ENCODE assay signal across 24 cellular contexts in genomic region chr10:86850481-86850880, GRCh38.
A peak's percentile ranks its signal among the peaks of the same experiment; 100 is the strongest.
DNase-seq lines count a peak whose midpoint lies in the region; ATAC-seq, FAIRE-seq and TF ChIP-seq lines count a peak whose summit lies in the region.
"Had no signal": no experiment of that assay in that cellular context is flagged by ENCODE, and none has a peak within 500 bp of the region (broad histone marks: within the 10 kb centered on the region; RNA-seq: fewer than 3 reads in every experiment).

No MANE protein-coding gene starts in this region.

- H2AK9ac ChIP-seq in IMR-90 (replicated peaks; ENCODE audit: low read depth, low read length, poor library complexity) = no peak overlapping the region

- 0 out of 2 replicates have a peak overlapping the region, but pooled peaks have one; percentile 11 for H3K23ac ChIP-seq in IMR-90 (ENCODE audit: low read depth, low read length)
- H3K23ac ChIP-seq in mesendoderm (ENCODE audit: low read length) = no peak overlapping the region

- H3K36me3 Mint-ChIP-seq in WTC11 = peaks cover 12% of the 10 kb centered on the region
- H3K36me3 Mint-ChIP-seq: CD14-positive monocyte had no signal

- H3K79me2 ChIP-seq in HepG2 (ENCODE audit: insufficient read depth, low read length) = no peaks in the 10 kb centered on the region
- H3K79me2 ChIP-seq in mesendoderm (ENCODE audit: control insufficient read depth, insufficient read depth, low read length) = peaks cover 15% of the 10 kb centered on the region

- H3K4me3 Mint-ChIP-seq in WTC11 = no peak overlapping the region
- H3K4me3 Mint-ChIP-seq: B cell; CD14-positive monocyte; CD4-positive, alpha-beta T cell; CD8-positive, alpha-beta memory T cell had no signal

- H3K27ac ChIP-seq in HepG2 (ENCODE audit: extremely low read length, insufficient read depth, low read length) (no peak overlapping the region), right lobe of liver (no peak overlapping the region), IMR-90 (ENCODE audit: insufficient read depth, low read length) (no peak overlapping the region), mesendoderm (ENCODE audit: low read depth, low read length) (no peak overlapping the region)
- H3K27ac ChIP-seq: 22Rv1, BLaER1, GM23248 had no signal

- POLR2A ChIA-PET in HepG2 (lab: Yijun Ruan, JAX) (no interaction called here), IMR-90 (lab: Charles Lee; ENCODE audit: unreplicated experiment) (no interaction called here), WTC11 (lab: Charles Lee) (interaction anchor here (2.5 kb wide), 1 partner anchor 10 kb away, joined by 6 read pairs; no protein-coding TSS in a partner anchor)

- H2BK5ac ChIP-seq in IMR-90 (ENCODE audit: low read depth, low read length, poor library complexity, severe bottlenecking) = no peak overlapping the region
- no peak overlapping the region for H2BK5ac ChIP-seq in mesendoderm (ENCODE audit: low read length)

- H3K27me3 Mint-ChIP-seq in WTC11 (ENCODE audit: low read depth) = no peaks in the 10 kb centered on the region
- H3K27me3 Mint-ChIP-seq: B cell; CD4-positive, alpha-beta T cell; CD8-positive, alpha-beta memory T cell had no signal

- no peak overlapping the region for H3K9ac ChIP-seq in HepG2 (ENCODE audit: insufficient read depth, low read depth, low read length)
- no peak overlapping the region for H3K9ac ChIP-seq in IMR-90 (ENCODE audit: low read depth, low read length)
- no peak overlapping the region for H3K9ac ChIP-seq in mesendoderm (ENCODE audit: low read length)
- H3K9ac ChIP-seq: BLaER1, GM23248 had no signal

- H4K20me1 ChIP-seq in HepG2 (ENCODE audit: insufficient read depth, low read length) (no peaks in the 10 kb centered on the region), IMR-90 (ENCODE audit: insufficient read depth, low read length) (no peaks in the 10 kb centered on the region)
- H4K20me1 ChIP-seq: BLaER1 had no signal

- no peaks in the 10 kb centered on the region for H3K9me3 Mint-ChIP-seq in WTC11
- H3K9me3 Mint-ChIP-seq: CD4-positive, alpha-beta T cell had no signal

- no peak overlapping the region for H3K56ac ChIP-seq in IMR-90 (ENCODE audit: extremely low read depth, insufficient read depth, low read length)
- no peak overlapping the region for H3K56ac ChIP-seq in mesendoderm (ENCODE audit: low read length)

- H3K4me1 ChIP-seq in HepG2 (ENCODE audit: insufficient read depth, low read length) = no peaks in the 10 kb centered on the region
- H3K4me1 ChIP-seq in right lobe of liver = no peaks in the 10 kb centered on the region
- no peaks in the 10 kb centered on the region for H3K4me1 ChIP-seq in IMR-90 (ENCODE audit: control insufficient read depth, insufficient read depth, low read length)
- H3K4me1 ChIP-seq in mesendoderm (ENCODE audit: control insufficient read depth, low read depth, low read length) = peaks cover 5% of the 10 kb centered on the region
- H3K4me1 ChIP-seq: BLaER1 had no signal

- H3K79me1 ChIP-seq in IMR-90 (ENCODE audit: low read depth in 1 of 2, low read length in 2 of 2) (peaks cover 9 to 36% of the 10 kb centered on the region in 2 experiments; a peak in 3 of 4 replicates), mesendoderm (ENCODE audit: low read length) (peaks cover 11% of the 10 kb centered on the region)

- TF ChIP-seq EP300 in HepG2 (IDR thresholded peaks at IDR 0.05; ENCODE audit: low read depth in 2 of 2, low read length in 2 of 2) = no peak
- TF ChIP-seq EP300 in HepG2 (CRISPR knock-in tag; IDR thresholded peaks at IDR 0.05; ENCODE audit: borderline replicate concordance) = no peak

- H3K27ac Mint-ChIP-seq in WTC11 = peak overlapping the region; percentile 59; the same call in 1 of the 2 replicates
- H3K27ac Mint-ChIP-seq: B cell; CD4-positive, alpha-beta T cell; CD8-positive, alpha-beta memory T cell had no signal

- H3K18ac ChIP-seq in IMR-90 (ENCODE audit: low read depth, low read length) (no peak overlapping the region), mesendoderm (ENCODE audit: low read length) (peak overlapping the region; percentile 34)

- H2AFZ ChIP-seq in HepG2 (ENCODE audit: low read length) (no peak overlapping the region), IMR-90 (replicated peaks; ENCODE audit: low read length, poor library complexity) (no peak overlapping the region)
- H2AFZ ChIP-seq: GM23248 had no signal

- dilution Hi-C loops in IMR-90 (cut with HindIII; ENCODE audit: low sequenced_read_pairs, unreplicated experiment) = no loop called here

- CTCF ChIA-PET in HepG2 (lab: Yijun Ruan, JAX; ENCODE audit: low intra/inter-chr PET ratio, low total read pairs) = no interaction called here
- CTCF ChIA-PET in IMR-90 (lab: Yijun Ruan, JAX) = interaction anchor here (2.0 kb wide), 1 partner anchor 10 kb away, joined by 4 read pairs; no protein-coding TSS in a partner anchor
- CTCF ChIA-PET in WTC11 (lab: Charles Lee) = interaction anchor here (1.0 kb wide), 1 partner anchor 18 kb away, joined by 4 read pairs; no protein-coding TSS in a partner anchor

- H4K5ac ChIP-seq in IMR-90 (ENCODE audit: low read depth, low read length) (no peak overlapping the region), mesendoderm (ENCODE audit: low read length) (no peak overlapping the region)

- H3K9me3 ChIP-seq in HepG2 (ENCODE audit: low read length) (no peaks in the 10 kb centered on the region), right lobe of liver (no peaks in the 10 kb centered on the region), IMR-90 (ENCODE audit: control insufficient read depth, insufficient read depth, low read length) (no peaks in the 10 kb centered on the region)

- H3K4me3 ChIP-seq in HepG2 (replicated peaks in 1 of 3; ENCODE audit: insufficient read depth in 1 of 3, low read depth in 2 of 3, low read length in 3 of 3) (no peak overlapping the region), right lobe of liver (no peak overlapping the region), IMR-90 (ENCODE audit: insufficient read depth, low read depth, low read length) (no peak overlapping the region), mesendoderm (ENCODE audit: low read length) (no peak overlapping the region)
- H3K4me3 ChIP-seq: BLaER1, GM12878, GM23248 had no signal

- no peak overlapping the region for H4K8ac ChIP-seq in IMR-90 (ENCODE audit: low read depth in 2 of 2, low read length in 2 of 2)
- H4K8ac ChIP-seq in mesendoderm (ENCODE audit: low read depth, low read length) = no peak overlapping the region

- 92% methylated on average over 1 of the region's 1 CpG for WGBS in HepG2 (ENCODE audit: low lambda C conversion rate)
- 100% methylated on average over 1 of the region's 1 CpG for WGBS in right lobe of liver (ENCODE audit: insufficient coverage, low coverage, low lambda C conversion rate, missing lambda C conversion rate)
- WGBS in IMR-90 (ENCODE audit: extremely low coverage in 2 of 2, insufficient read length in 1 of 2), 2 experiments = no CpG with 5 or more reads among the region's 1 CpG
- WGBS in mesendoderm (ENCODE audit: extremely low coverage, insufficient coverage, low lambda C conversion rate) = no CpG with 5 or more reads among the region's 1 CpG

- TF ChIP-seq POLR2A in HepG2 (IDR thresholded peaks at IDR 0.05; ENCODE audit: insufficient read depth in 1 of 2, low read depth in 2 of 2, low read length in 2 of 2) = no peak
- no peak for TF ChIP-seq POLR2A in right lobe of liver (IDR thresholded peaks at IDR 0.05)
- no peak for TF ChIP-seq POLR2A in IMR-90 (IDR thresholded peaks at IDR 0.05; ENCODE audit: low read depth, low read length)

- H3K4me1 Mint-ChIP-seq in WTC11 = peaks cover 55% of the 10 kb centered on the region
- H3K4me1 Mint-ChIP-seq: B cell; CD14-positive monocyte; CD8-positive, alpha-beta memory T cell had no signal

- ATAC-seq in HepG2 = no peak
- ATAC-seq in right lobe of liver = no peak
- ATAC-seq in IMR-90 (ENCODE audit: low read depth) = no peak
- ATAC-seq in WTC11 = no peak
- no peak for ATAC-seq in GM18861 (IDR thresholded peaks at IDR 0.05; ENCODE audit: unreplicated experiment)
- no peak for ATAC-seq in left cardiac atrium
- no peak for ATAC-seq in GM19455 (IDR thresholded peaks at IDR 0.05; ENCODE audit: unreplicated experiment)

- no peak for FAIRE-seq in HepG2 (lab: Jason Lieb, UNC)
- FAIRE-seq: A204.1, D721Med, GM12878 had no signal

- H3K36me3 ChIP-seq in HepG2 (replicated peaks in 1 of 2; ENCODE audit: control insufficient read depth in 1 of 2, insufficient read depth in 2 of 2, low read length in 2 of 2) (peaks cover 4 to 21% of the 10 kb centered on the region in 2 experiments; a peak in 4 of 5 replicates), right lobe of liver (no peaks in the 10 kb centered on the region), IMR-90 (ENCODE audit: control insufficient read depth, insufficient read depth, low read length) (peaks cover under 1% of the 10 kb centered on the region; the same call in 1 of the 2 replicates), mesendoderm (ENCODE audit: control insufficient read depth, insufficient read depth, low read length) (no peaks in the 10 kb centered on the region)
- H3K36me3 ChIP-seq: BLaER1 had no signal

- no peak for DNase-seq in HepG2 (ENCODE audit: low spot score)
- DNase-seq in right lobe of liver = no peak
- DNase-seq in IMR-90 = no peak
- no peak for DNase-seq in WTC11 (ENCODE audit: low spot score)
- no peak for DNase-seq in mesendoderm
- no peak for DNase-seq in left cardiac atrium
- DNase-seq: CD4-positive, alpha-beta T cell; CD8-positive, alpha-beta memory T cell; DMS 273 treated with DMSO at 0.1 percent for 48 hours; DMS79; EL; GDM1; GM23248; H7; HCEC 1CT had no signal

- intact Hi-C loops in HepG2 (cut with micrococcal nuclease; ENCODE audit: unreplicated experiment) = no loop called here
- intact Hi-C loops in right lobe of liver (cut with DNase I) = no loop called here
- intact Hi-C loops in IMR-90 (cut with micrococcal nuclease) = no loop called here
- intact Hi-C loops in left cardiac atrium (cut with DNase I) = no loop called here

- no peak overlapping the region for H3K14ac ChIP-seq in IMR-90 (replicated peaks; ENCODE audit: low read depth, low read length)

- H3K27me3 ChIP-seq in HepG2 (ENCODE audit: control insufficient read depth in 1 of 2, insufficient read depth in 2 of 2, low read length in 2 of 2) (no peaks in the 10 kb centered on the region), right lobe of liver (no peaks in the 10 kb centered on the region), IMR-90 (ENCODE audit: control insufficient read depth, insufficient read depth, low read length) (no peaks in the 10 kb centered on the region), mesendoderm (ENCODE audit: insufficient read depth, low read length, poor library complexity) (no peaks in the 10 kb centered on the region)
- H3K27me3 ChIP-seq: BLaER1 had no signal

- H3K4me2 ChIP-seq in HepG2 (ENCODE audit: low read depth, low read length) (no peak overlapping the region), IMR-90 (ENCODE audit: low read depth, low read length) (no peak overlapping the region), mesendoderm (ENCODE audit: low read length) (no peak overlapping the region)
- H3K4me2 ChIP-seq: BLaER1 had no signal

- H2BK120ac ChIP-seq in IMR-90 (ENCODE audit: low read depth, low read length) (no peak overlapping the region), mesendoderm (ENCODE audit: low read depth, low read length) (no peak overlapping the region)

- peaks cover 6% of the 10 kb centered on the region for H3K9me1 ChIP-seq in IMR-90 (ENCODE audit: insufficient read depth, low read length)

- no peak overlapping the region for H2BK20ac ChIP-seq in IMR-90 (ENCODE audit: low read depth, low read length)

- BruUV-seq in HepG2 (replicated peaks; lab: Mats Ljungman, UMichigan) = no TSS peak
- BruUV-seq in IMR-90 (replicated peaks; lab: Mats Ljungman, UMichigan) = no TSS peak

- H2BK15ac ChIP-seq in IMR-90 (ENCODE audit: low read depth, low read length) = no peak overlapping the region
- no peak overlapping the region for H2BK15ac ChIP-seq in mesendoderm (replicated peaks; ENCODE audit: low read depth)

- in situ Hi-C loops in HepG2 (cut with HindIII; ENCODE audit: extremely low pct_ligation_motif_present, low pct_unique_long_range_greater_than_20kb) = no loop called here
- in situ Hi-C loops in IMR-90 (cut with MboI; ENCODE audit: low sequenced_read_pairs) = no loop called here

- TF ChIP-seq CTCF in HepG2 (CRISPR knock-in tag; IDR thresholded peaks at IDR 0.05) (no peak), right lobe of liver (IDR thresholded peaks at IDR 0.05) (no peak), IMR-90 (conservative IDR thresholded peaks at IDR 0.05; ENCODE audit: low read depth, low read length) (no peak), WTC11 (IDR thresholded peaks at IDR 0.05) (no peak)

- no peak overlapping the region for H4K91ac ChIP-seq in IMR-90 (ENCODE audit: insufficient read depth, low read depth, low read length)

- H3K4ac ChIP-seq in IMR-90 (ENCODE audit: low read depth, low read length) = no peak overlapping the region
- H3K4ac ChIP-seq in mesendoderm (ENCODE audit: low read depth, low read length) = no peak overlapping the region

- H2AK5ac ChIP-seq in IMR-90 (ENCODE audit: low read depth, low read length) (no peak overlapping the region), mesendoderm (ENCODE audit: low read length) (no peak overlapping the region)

- TF ChIP-seq RAD21 in HepG2 (CRISPR knock-in tag; IDR thresholded peaks at IDR 0.05) (no peak), IMR-90 (IDR thresholded peaks at IDR 0.05; ENCODE audit: low read length) (no peak)

Comparison
In these comparisons a context has a peak if more than half of its experiments do, and no peak if none do; other contexts are left out.
1. Of the 50 proteins assayed by ChIP-seq in both HepG2 and WTC11: peak only in HepG2: none; only in WTC11: none; in both: ZNF121; in neither: 49.